Comparison of ENCODE assay signal across 8 cellular contexts in genomic region chr9:92808726-92809451, GRCh38. TPM values are rescaled to one million over a fixed set of nuclear protein-coding genes. Genes with fewer than 3 reads are reported as not detected.
DNase-seq lines count a peak whose midpoint lies in the region; ATAC-seq and TF ChIP-seq lines count a peak whose summit lies in the region.

No MANE protein-coding gene starts in this region.

- H3K4me3 ChIP-seq in Caco-2 (ENCODE audit: low read depth, low read length) (peak overlapping the region; percentile 27), Peyer's patch (peak overlapping the region; percentile 11 to 42 (median 40))

- no peak for TF ChIP-seq POLR2A in Peyer's patch (IDR thresholded peaks at IDR 0.05)

- peak overlapping the region; percentile 72 for H3K4me3 Mint-ChIP-seq in Caco-2 (ENCODE audit: unreplicated experiment)
- H3K4me3 Mint-ChIP-seq in activated naive CD8-positive, alpha-beta T cell = peak overlapping the region; percentile 91

- BruUV-seq in Caco-2 (replicated peaks; lab: Mats Ljungman, UMichigan) = no TSS peak

- TF ChIP-seq CTCF in Caco-2 (IDR thresholded peaks at IDR 0.05; ENCODE audit: insufficient read depth in 1 of 2, low read depth in 1 of 2, low read length in 1 of 2, severe bottlenecking in 1 of 2, unreplicated experiment in 1 of 2) = peak in 1 of 2 experiments; percentile 49
- TF ChIP-seq CTCF in Peyer's patch (IDR thresholded peaks at IDR 0.05) = peak in 3 of 6 experiments; percentile 7 to 25 (median 20)

- H3K27ac Mint-ChIP-seq in Caco-2 (ENCODE audit: unreplicated experiment) = no peak overlapping the region
- peak overlapping the region; percentile 34 for H3K27ac Mint-ChIP-seq in activated naive CD8-positive, alpha-beta T cell

- no peaks in the 10 kb centered on the region for H3K4me1 Mint-ChIP-seq in Caco-2 (ENCODE audit: low read depth, unreplicated experiment)
- peaks cover 10% of the 10 kb centered on the region for H3K4me1 Mint-ChIP-seq in activated naive CD8-positive, alpha-beta T cell (ENCODE audit: low read depth)

- H3K9me3 Mint-ChIP-seq in Caco-2 (ENCODE audit: unreplicated experiment) = no peaks in the 10 kb centered on the region
- H3K9me3 Mint-ChIP-seq in activated naive CD8-positive, alpha-beta T cell (ENCODE audit: low read depth) = no peaks in the 10 kb centered on the region

- intact Hi-C loops in Caco-2 (cut with micrococcal nuclease; ENCODE audit: unreplicated experiment) (no loop called here), head of caudate nucleus (cut with DNase I) (no loop called here), posterior cingulate gyrus (cut with DNase I) (no loop called here)

- H3K36me3 Mint-ChIP-seq in Caco-2 (ENCODE audit: insufficient read depth, unreplicated experiment) = no peaks in the 10 kb centered on the region
- H3K36me3 Mint-ChIP-seq in activated naive CD8-positive, alpha-beta T cell = no peaks in the 10 kb centered on the region

- H3K27me3 Mint-ChIP-seq in Caco-2 (ENCODE audit: insufficient read depth, unreplicated experiment) = peaks cover 7% of the 10 kb centered on the region
- H3K27me3 Mint-ChIP-seq in activated naive CD8-positive, alpha-beta T cell = peaks cover 31% of the 10 kb centered on the region

- peak; percentile 41 for ATAC-seq in HG03280 (IDR thresholded peaks at IDR 0.05; ENCODE audit: unreplicated experiment)
- ATAC-seq in HG02623 (IDR thresholded peaks at IDR 0.05; ENCODE audit: unreplicated experiment) = no peak

- POLR2A ChIA-PET in Caco-2 (lab: Charles Lee) = no interaction called here

- H3K36me3 ChIP-seq in Caco-2 (ENCODE audit: control insufficient read depth, insufficient read depth, low read length) (no peaks in the 10 kb centered on the region), Peyer's patch (no peaks in the 10 kb centered on the region)

- DNase-seq in Caco-2 (peak; percentile 71 to 78), Peyer's patch (peak; percentile 50 to 77 (median 76)), head of caudate nucleus (peak in 38 of 42 donors; percentile 12 to 72 (median 48)), posterior cingulate gyrus (peak in 9 of 10 donors; percentile 42 to 94 (median 61)), GDM1 (lab: John Stamatoyannopoulos, UW) (no peak)

- H3K27ac ChIP-seq in Peyer's patch = no peak overlapping the region

- H3K9me3 ChIP-seq in Caco-2 = no peaks in the 10 kb centered on the region
- no peaks in the 10 kb centered on the region for H3K9me3 ChIP-seq in Peyer's patch

- H3K27me3 ChIP-seq in Caco-2 (replicated peaks; ENCODE audit: control insufficient read depth, insufficient read depth, low read length) = no peaks in the 10 kb centered on the region; the same call in 1 of the 2 replicates
- H3K27me3 ChIP-seq in Peyer's patch = peaks cover 0 to 41% of the 10 kb centered on the region in 2 donors

- H3K4me1 ChIP-seq in Caco-2 = no peaks in the 10 kb centered on the region
- H3K4me1 ChIP-seq in Peyer's patch = peaks cover 0 to 27% (median 12%) of the 10 kb centered on the region in 4 donors

- CTCF ChIA-PET in Caco-2 (lab: Charles Lee) = interaction anchor here (0.8 to 1.5 kb wide), 3 partner anchors 18 to 345 kb away, joined by 3 to 4 read pairs (median 4); no protein-coding TSS in a partner anchor

RNA-seq across cellular contexts. Expression of gene BICD2, which starts 44.3 kb away (rescaled TPM):
- total RNA-seq in Caco-2 (2022) (13.0 and 13.7 TPM in 2 replicates), Peyer's patch (10 to 100 TPM in 2 of 4 donors, 1 to 10 TPM in 2; 4.2 to 41.3 (median 8.8) TPM)
